40 cellular contexts compared by ENCODE assay signal in genomic region chr20:46657137-46657536, GRCh38. TPM values are rescaled to one million over a fixed set of nuclear protein-coding genes. Genes with fewer than 3 reads are reported as not detected.
"Had no signal": no experiment of that assay in that cellular context is flagged by ENCODE, and none has a peak within 500 bp of the region (broad histone marks: within the 10 kb centered on the region; RNA-seq: fewer than 3 reads in every experiment).

No MANE protein-coding gene starts in this region.

- H3K27ac ChIP-seq: adrenal gland, ascending aorta, body of pancreas, brain microvascular endothelial cell, breast epithelium, cardiac muscle cell had no signal

- H3K4me1 ChIP-seq: adrenal gland, ascending aorta, body of pancreas, breast epithelium had no signal

- H3K9me3 Mint-ChIP-seq: activated naive CD4-positive, alpha-beta T cell treated with anti-CD3 and anti-CD28 coated beads, Interleukin-2, amount 10 ng/mL, durations not matched to agents 7 days and 5 days; activated naive CD8-positive, alpha-beta T cell treated with anti-CD3 and anti-CD28 coated beads for 36 hours; activated naive CD8-positive, alpha-beta T cell treated with anti-CD3 and anti-CD28 coated beads, Interleukin-2, amount 10 ng/mL, durations not matched to agents 7 days and 5 days; activated naive CD8-positive, alpha-beta T cell treated with anti-CD3 and anti-CD28 coated beads, Interleukin-2, amount 50 U/mL, for 24 hours; activated T-cell treated with anti-CD3 and anti-CD28 coated beads, Interleukin-2, amount 50 U/mL, for 4 hours; activated T-helper 1 cell treated with anti-CD3 and anti-CD28 coated beads, Interleukin-12 subunit alpha, Interleukin-12 subunit beta, Interleukin-2, Interleukin-4 antibody, amounts not matched to agents 30 ng/mL and 10 ng/mL and 1 ng/mL, durations not matched to agents 14 hours and 24 hours and 36 hours; activated T-helper 17 cell treated with anti-CD3 and anti-CD28 coated beads, Interleukin-2, amount 50 U/mL, for 72 hours; activated T-helper 2 cell treated with anti-CD3 and anti-CD28 coated beads, Interferon-gamma antibody, Interleukin-2, Interleukin-4, amounts not matched to agents 10 μg/mL and 5 μg/mL and 100 μg/mL, durations not matched to agents 14 hours and 24 hours and 36 hours; central memory CD8-positive, alpha-beta T cell had no signal

- H3K36me3 ChIP-seq: adrenal gland, ascending aorta, brain microvascular endothelial cell, breast epithelium, cardiac muscle cell had no signal

- H3K27ac Mint-ChIP-seq: activated naive CD4-positive, alpha-beta T cell treated with anti-CD3 and anti-CD28 coated beads for 36 hours; activated naive CD4-positive, alpha-beta T cell treated with anti-CD3 and anti-CD28 coated beads, Interleukin-2, amount 10 ng/mL, durations not matched to agents 7 days and 5 days; activated naive CD4-positive, alpha-beta T cell treated with anti-CD3 and anti-CD28 coated beads, Interleukin-2, amount 50 U/mL, for 24 hours; activated naive CD4-positive, alpha-beta T cell treated with anti-CD3 and anti-CD28 coated beads, Interleukin-2, amount 50 U/mL, for 72 hours; activated naive CD8-positive, alpha-beta T cell; activated naive CD8-positive, alpha-beta T cell treated with anti-CD3 and anti-CD28 coated beads for 36 hours; activated naive CD8-positive, alpha-beta T cell treated with anti-CD3 and anti-CD28 coated beads, Interleukin-2, amount 10 ng/mL, durations not matched to agents 7 days and 5 days; activated naive CD8-positive, alpha-beta T cell treated with anti-CD3 and anti-CD28 coated beads, Interleukin-2, amount 50 U/mL, for 24 hours; activated T-cell treated with anti-CD3 and anti-CD28 coated beads, Interleukin-2, amount 50 U/mL, for 24 hours; activated T-cell treated with anti-CD3 and anti-CD28 coated beads, Interleukin-2, amount 50 U/mL, for 72 hours; activated T-helper 1 cell treated with anti-CD3 and anti-CD28 coated beads, Interleukin-12 subunit alpha, Interleukin-12 subunit beta, Interleukin-2, Interleukin-4 antibody, amounts not matched to agents 30 ng/mL and 10 ng/mL and 1 ng/mL, durations not matched to agents 14 hours and 24 hours and 36 hours; activated T-helper 17 cell treated with anti-CD3 and anti-CD28 coated beads, Interleukin-2, amount 50 U/mL, for 72 hours; activated T-helper 2 cell treated with anti-CD3 and anti-CD28 coated beads, Interferon-gamma antibody, Interleukin-2, Interleukin-4, amounts not matched to agents 10 μg/mL and 5 μg/mL and 100 μg/mL, durations not matched to agents 14 hours and 24 hours and 36 hours; brain had no signal

- H3K36me3 Mint-ChIP-seq: activated naive CD4-positive, alpha-beta T cell treated with anti-CD3 and anti-CD28 coated beads, Interleukin-2, amount 10 ng/mL, durations not matched to agents 7 days and 5 days; activated naive CD8-positive, alpha-beta T cell treated with anti-CD3 and anti-CD28 coated beads for 36 hours; activated naive CD8-positive, alpha-beta T cell treated with anti-CD3 and anti-CD28 coated beads, Interleukin-2, amount 10 ng/mL, durations not matched to agents 7 days and 5 days had no signal

- ATAC-seq: activated naive CD4-positive, alpha-beta T cell treated with anti-CD3 and anti-CD28 coated beads, Interleukin-2, amount 50 U/mL, for 72 hours; activated naive CD8-positive, alpha-beta T cell treated with anti-CD3 and anti-CD28 coated beads, Interleukin-2, amount 50 U/mL, for 24 hours; activated T-cell treated with anti-CD3 and anti-CD28 coated beads, Interleukin-2, amount 50 U/mL, for 4 hours; activated T-cell treated with anti-CD3 and anti-CD28 coated beads, Interleukin-2, amount 50 U/mL, for 72 hours; activated T-helper 17 cell treated with anti-CD3 and anti-CD28 coated beads, Interleukin-2, amount 50 U/mL, for 72 hours; body of pancreas had no signal

- H3K4me1 Mint-ChIP-seq: activated naive CD4-positive, alpha-beta T cell treated with anti-CD3 and anti-CD28 coated beads, Interleukin-2, amount 10 ng/mL, durations not matched to agents 7 days and 5 days; activated naive CD4-positive, alpha-beta T cell treated with anti-CD3 and anti-CD28 coated beads, Interleukin-2, amount 50 U/mL, for 24 hours; activated naive CD8-positive, alpha-beta T cell treated with anti-CD3 and anti-CD28 coated beads for 36 hours; activated naive CD8-positive, alpha-beta T cell treated with anti-CD3 and anti-CD28 coated beads, Interleukin-2, amount 10 ng/mL, durations not matched to agents 7 days and 5 days; activated naive CD8-positive, alpha-beta T cell treated with anti-CD3 and anti-CD28 coated beads, Interleukin-2, amount 50 U/mL, for 24 hours; activated T-helper 17 cell treated with anti-CD3 and anti-CD28 coated beads, Interleukin-2, amount 50 U/mL, for 72 hours; brain had no signal

- FAIRE-seq: astrocyte, bronchial epithelial cell had no signal

- H3K27me3 ChIP-seq: ascending aorta, body of pancreas, brain microvascular endothelial cell, breast epithelium had no signal

- H3K9me3 ChIP-seq: ascending aorta, body of pancreas, breast epithelium had no signal

- H3K4me3 ChIP-seq: adrenal gland, ascending aorta, body of pancreas, breast epithelium, cardiac muscle cell had no signal

- DNase-seq: activated effector memory CD4-positive, alpha-beta T cell treated with anti-CD3 and anti-CD28 coated beads, Interleukin-2, amount 50 U/mL, for 16 hours; activated effector memory CD4-positive, alpha-beta T cell treated with Interleukin-2 at 50 U/mL for 16 hours; activated gamma-delta T cell; activated gamma-delta T cell treated with Interleukin-2 at 50 U/mL for 16 hours; activated naive CD4-positive, alpha-beta T cell; activated naive CD4-positive, alpha-beta T cell treated with anti-CD3 and anti-CD28 coated beads for 36 hours; activated naive CD4-positive, alpha-beta T cell treated with anti-CD3 and anti-CD28 coated beads, Interleukin-2, amount 10 ng/mL, durations not matched to agents 7 days and 5 days; activated naive CD4-positive, alpha-beta T cell treated with anti-CD3 and anti-CD28 coated beads, Interleukin-2, amount 50 U/mL, for 16 hours; activated naive CD8-positive, alpha-beta T cell treated with anti-CD3 and anti-CD28 coated beads for 36 hours; activated naive CD8-positive, alpha-beta T cell treated with anti-CD3 and anti-CD28 coated beads, Interleukin-2, amount 10 ng/mL, durations not matched to agents 7 days and 5 days; activated naive CD8-positive, alpha-beta T cell treated with anti-CD3 and anti-CD28 coated beads, Interleukin-2, amount 50 U/mL, for 24 hours; activated T-cell treated with anti-CD3 and anti-CD28 coated beads for 4 hours; activated T-cell treated with anti-CD3 and anti-CD28 coated beads, Interleukin-2, amount 50 U/mL, for 1 hour; activated T-cell treated with anti-CD3 and anti-CD28 coated beads, Interleukin-2, amount 50 U/mL, for 24 hours; activated T-cell treated with anti-CD3 and anti-CD28 coated beads, Interleukin-2, amount 50 U/mL, for 4 hours; activated T-cell treated with anti-CD3 and anti-CD28 coated beads, Interleukin-2, amount 50 U/mL, for 48 hours; activated T-cell treated with anti-CD3 and anti-CD28 coated beads, Interleukin-2, amount 50 U/mL, for 72 hours; amniotic stem cell; amygdala; anterior cingulate cortex; aorta; body of pancreas; brain microvascular endothelial cell; caudate nucleus; central memory CD4-positive, alpha-beta T cell; cerebellar nuclear complex had no signal

- H3K4me3 Mint-ChIP-seq: activated naive CD4-positive, alpha-beta T cell treated with anti-CD3 and anti-CD28 coated beads for 36 hours; activated naive CD4-positive, alpha-beta T cell treated with anti-CD3 and anti-CD28 coated beads, Interleukin-2, amount 10 ng/mL, durations not matched to agents 7 days and 5 days; activated naive CD4-positive, alpha-beta T cell treated with anti-CD3 and anti-CD28 coated beads, Interleukin-2, amount 50 U/mL, for 24 hours; activated naive CD8-positive, alpha-beta T cell; activated naive CD8-positive, alpha-beta T cell treated with anti-CD3 and anti-CD28 coated beads for 36 hours; activated naive CD8-positive, alpha-beta T cell treated with anti-CD3 and anti-CD28 coated beads, Interleukin-2, amount 10 ng/mL, durations not matched to agents 7 days and 5 days; activated naive CD8-positive, alpha-beta T cell treated with anti-CD3 and anti-CD28 coated beads, Interleukin-2, amount 50 U/mL, for 24 hours; activated T-cell treated with anti-CD3 and anti-CD28 coated beads, Interleukin-2, amount 50 U/mL, for 24 hours; activated T-cell treated with anti-CD3 and anti-CD28 coated beads, Interleukin-2, amount 50 U/mL, for 4 hours; activated T-cell treated with anti-CD3 and anti-CD28 coated beads, Interleukin-2, amount 50 U/mL, for 72 hours; activated T-helper 1 cell treated with anti-CD3 and anti-CD28 coated beads, Interleukin-12 subunit alpha, Interleukin-12 subunit beta, Interleukin-2, Interleukin-4 antibody, amounts not matched to agents 30 ng/mL and 10 ng/mL and 1 ng/mL, durations not matched to agents 14 hours and 24 hours and 36 hours; activated T-helper 17 cell treated with anti-CD3 and anti-CD28 coated beads, Interleukin-2, amount 50 U/mL, for 72 hours; brain; central memory CD8-positive, alpha-beta T cell had no signal

RNA-seq across cellular contexts. Expression of gene SLC13A3, which starts 5.9 kb away (rescaled TPM):
- total RNA-seq: activated naive CD4-positive, alpha-beta T cell treated with anti-CD3 and anti-CD28 coated beads for 36 hours; activated naive CD4-positive, alpha-beta T cell treated with anti-CD3 and anti-CD28 coated beads, Interleukin-2, amount 50 U/mL, for 72 hours; activated naive CD8-positive, alpha-beta T cell treated with anti-CD3 and anti-CD28 coated beads for 36 hours; activated T-helper 1 cell treated with anti-CD3 and anti-CD28 coated beads, Interleukin-12 subunit alpha, Interleukin-12 subunit beta, Interleukin-2, Interleukin-4 antibody, amounts not matched to agents 30 ng/mL and 10 ng/mL and 1 ng/mL, durations not matched to agents 14 hours and 24 hours and 36 hours; activated T-helper 17 cell treated with anti-CD3 and anti-CD28 coated beads, Interleukin-2, amount 50 U/mL, for 72 hours; activated T-helper 2 cell treated with anti-CD3 and anti-CD28 coated beads, Interferon-gamma antibody, Interleukin-2, Interleukin-4, amounts not matched to agents 10 μg/mL and 5 μg/mL and 100 μg/mL, durations not matched to agents 14 hours and 24 hours and 36 hours; ascending aorta had no signal

RNA-seq across cellular contexts. Expression of gene SLC2A10, which starts 52.3 kb away (rescaled TPM):
- total RNA-seq: activated naive CD4-positive, alpha-beta T cell treated with anti-CD3 and anti-CD28 coated beads for 36 hours; activated naive CD8-positive, alpha-beta T cell treated with anti-CD3 and anti-CD28 coated beads, Interleukin-2, amount 10 ng/mL, durations not matched to agents 7 days and 5 days; activated T-cell treated with anti-CD3 and anti-CD28 coated beads, Interleukin-2, amount 50 U/mL, for 4 hours; activated T-helper 1 cell treated with anti-CD3 and anti-CD28 coated beads, Interleukin-12 subunit alpha, Interleukin-12 subunit beta, Interleukin-2, Interleukin-4 antibody, amounts not matched to agents 30 ng/mL and 10 ng/mL and 1 ng/mL, durations not matched to agents 14 hours and 24 hours and 36 hours; activated T-helper 17 cell treated with anti-CD3 and anti-CD28 coated beads, Interleukin-2, amount 50 U/mL, for 72 hours; activated T-helper 2 cell treated with anti-CD3 and anti-CD28 coated beads, Interferon-gamma antibody, Interleukin-2, Interleukin-4, amounts not matched to agents 10 μg/mL and 5 μg/mL and 100 μg/mL, durations not matched to agents 14 hours and 24 hours and 36 hours had no signal
